In the genomic region with DNA sequence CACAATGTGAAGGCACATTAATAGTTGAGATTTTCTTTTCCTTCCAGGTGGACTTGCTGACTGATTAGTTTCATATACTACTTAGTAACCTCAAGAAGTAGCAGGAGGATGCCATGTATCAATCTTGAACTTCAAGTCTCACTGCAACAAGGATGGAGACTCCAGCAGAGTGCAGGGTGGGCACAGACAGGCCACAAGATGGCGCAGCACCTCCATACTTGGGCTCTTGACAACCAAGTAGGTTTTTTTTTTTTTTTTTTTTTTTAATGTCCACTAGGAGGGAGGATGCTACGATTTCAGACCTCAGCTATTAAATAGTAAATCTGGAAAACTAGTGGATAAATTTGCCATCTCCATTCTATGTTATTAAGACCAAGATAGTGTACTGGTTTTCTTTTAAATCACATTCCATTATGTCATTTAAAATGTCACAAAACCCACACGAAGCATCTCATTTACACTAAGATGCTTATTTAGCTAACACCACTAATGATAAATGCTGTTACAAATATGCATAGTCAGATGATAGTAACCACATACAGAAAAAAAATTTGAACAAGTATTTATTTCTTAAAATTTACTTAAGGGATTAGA, we compare ENCODE assay signal across 8 cellular contexts. TPM values are rescaled to one million over a fixed set of nuclear protein-coding genes. Genes with fewer than 3 reads are reported as not detected.
DNase-seq lines count a peak whose midpoint lies in the region; ATAC-seq and TF ChIP-seq lines count a peak whose summit lies in the region.

No MANE protein-coding gene starts in this region.

- H3K9me3 Mint-ChIP-seq in activated T-cell treated with anti-CD3 and anti-CD28 coated beads, Interleukin-2, amount 50 U/mL, for 72 hours: no peaks in the 10 kb centered on the region

- no peak overlapping the region for H3K9ac ChIP-seq in KMS-11

- peak; percentile 98 for TF ChIP-seq CTCF in KMS-11 (conservative IDR thresholded peaks at IDR 0.05; ENCODE audit: low read depth, low read length)
- peak; percentile 52 for TF ChIP-seq CTCF in neutrophil (IDR thresholded peaks at IDR 0.05)

- H3K4me2 ChIP-seq in KMS-11: no peak overlapping the region; the same call in 1 of the 2 replicates

- no peak overlapping the region for H3K4me3 Mint-ChIP-seq in activated T-cell treated with anti-CD3 and anti-CD28 coated beads, Interleukin-2, amount 50 U/mL, for 72 hours

- no peaks in the 10 kb centered on the region for H3K27me3 ChIP-seq in KMS-11 (ENCODE audit: insufficient read depth, low read depth)
- peaks cover 14% of the 10 kb centered on the region for H3K27me3 ChIP-seq in neutrophil

- H3K4me1 ChIP-seq in KMS-11 (ENCODE audit: low read depth, poor library complexity, severe bottlenecking): peaks cover 79% of the 10 kb centered on the region
- no peaks in the 10 kb centered on the region for H3K4me1 ChIP-seq in neutrophil (ENCODE audit: control insufficient read depth in 1 of 2, insufficient read depth in 1 of 2, low read depth in 1 of 2, low read length in 1 of 2)

- no peaks in the 10 kb centered on the region; the same call in 1 of the 2 replicates for H3K79me2 ChIP-seq in KMS-11 (ENCODE audit: insufficient read depth, low read depth)

- H3K4me1 Mint-ChIP-seq in activated T-cell treated with anti-CD3 and anti-CD28 coated beads, Interleukin-2, amount 50 U/mL, for 72 hours (ENCODE audit: low read depth): peaks cover 2% of the 10 kb centered on the region

- H3K9me3 ChIP-seq in neutrophil: no peaks in the 10 kb centered on the region

- peaks cover 3 to 13% of the 10 kb centered on the region in 2 donors for H3K36me3 Mint-ChIP-seq in activated T-cell treated with anti-CD3 and anti-CD28 coated beads, Interleukin-2, amount 50 U/mL, for 72 hours (ENCODE audit: insufficient read depth in 2 of 2)

- H3K27ac ChIP-seq in KMS-11 (peak overlapping the region; percentile 17; the same call in 1 of the 2 replicates), neutrophil (no peak overlapping the region)

- peak; percentile 80 to 85 for ATAC-seq in activated T-cell treated with anti-CD3 and anti-CD28 coated beads, Interleukin-2, amount 50 U/mL, for 72 hours (replicated peaks in 1 of 2)

- DNase-seq in activated gamma-delta T cell treated with Interleukin-2 at 50 U/mL for 16 hours: peak; percentile 73
- DNase-seq in activated gamma-delta T cell (lab: John Stamatoyannopoulos, UW): no peak
- DNase-seq in RKO (ENCODE audit: low spot score): peak; percentile 87
- peak; percentile 79 to 82 for DNase-seq in activated T-cell treated with anti-CD3 and anti-CD28 coated beads, Interleukin-2, amount 50 U/mL, for 72 hours
- peak; percentile 90 for DNase-seq in fibroblast of peridontal ligament (ENCODE audit: extremely low read depth)
- peak; percentile 66 for DNase-seq in stromal cell of bone marrow (ENCODE audit: low read depth)

- no peak overlapping the region for H3K27ac Mint-ChIP-seq in activated T-cell treated with anti-CD3 and anti-CD28 coated beads, Interleukin-2, amount 50 U/mL, for 72 hours

- H2AFZ ChIP-seq in KMS-11 (ENCODE audit: low read depth): no peak overlapping the region

- H3K36me3 ChIP-seq in KMS-11 (ENCODE audit: insufficient read depth) (peaks cover 21% of the 10 kb centered on the region), neutrophil (no peaks in the 10 kb centered on the region)

- no peaks in the 10 kb centered on the region for H3K27me3 Mint-ChIP-seq in activated T-cell treated with anti-CD3 and anti-CD28 coated beads, Interleukin-2, amount 50 U/mL, for 72 hours (ENCODE audit: low read depth)

- no peaks in the 10 kb centered on the region for H4K20me1 ChIP-seq in KMS-11 (ENCODE audit: insufficient read depth)

- H3K4me3 ChIP-seq in KMS-11 (IDR thresholded peaks at IDR 0.05; ENCODE audit: insufficient read depth, low read depth, low read length) (no peak overlapping the region), neutrophil (ENCODE audit: low read depth in 1 of 2, low read length in 1 of 2) (no peak overlapping the region)

RNA-seq across cellular contexts. Expression of a gene that starts 58.6 kb away (rescaled TPM):
- total RNA-seq in activated T-cell treated with anti-CD3 and anti-CD28 coated beads, Interleukin-2, amount 50 U/mL, for 72 hours: 10 to 100 TPM; 50.0 to 53.8 TPM
